In genomic region chr2:197248001-197248401, GRCh38 we compare ENCODE assay signal across 15 cellular contexts.
DNase-seq lines count a peak whose midpoint lies in the region; ATAC-seq and TF ChIP-seq lines count a peak whose summit lies in the region.
"Had no signal": no experiment of that assay in that cellular context is flagged by ENCODE, and none has a peak within 500 bp of the region (broad histone marks: within the 10 kb centered on the region; RNA-seq: fewer than 3 reads in every experiment).

No MANE protein-coding gene starts in this region.

- no peak for TF ChIP-seq POLR2A in Peyer's patch (IDR thresholded peaks at IDR 0.05)

- no peaks in the 10 kb centered on the region for H3K27me3 ChIP-seq in CD8-positive, alpha-beta memory T cell (ENCODE audit: insufficient read depth, low read length, poor library complexity, severe bottlenecking)
- no peaks in the 10 kb centered on the region for H3K27me3 ChIP-seq in naive thymus-derived CD4-positive, alpha-beta T cell (ENCODE audit: control insufficient read depth in 2 of 2, insufficient read depth in 2 of 2, low read length in 2 of 2)
- no peaks in the 10 kb centered on the region for H3K27me3 ChIP-seq in Peyer's patch
- H3K27me3 ChIP-seq: dorsolateral prefrontal cortex, upper lobe of left lung had no signal

- H3K4me3 ChIP-seq in CD8-positive, alpha-beta memory T cell (ENCODE audit: low read length): no peak overlapping the region
- H3K4me3 ChIP-seq in naive thymus-derived CD4-positive, alpha-beta T cell (ENCODE audit: low read length): no peak overlapping the region
- H3K4me3 ChIP-seq in Peyer's patch: no peak overlapping the region
- H3K4me3 ChIP-seq: dorsolateral prefrontal cortex, GM23338, upper lobe of left lung had no signal

- no peaks in the 10 kb centered on the region for H3K9me3 Mint-ChIP-seq in T-helper 2 cell treated with Interferon-gamma antibody and Interleukin-4, amounts not matched to agents 5 μg/mL and 100 μg/mL, for 36 hours
- H3K9me3 Mint-ChIP-seq in CD8-positive, alpha-beta memory T cell: no peaks in the 10 kb centered on the region
- no peaks in the 10 kb centered on the region for H3K9me3 Mint-ChIP-seq in activated CD8-positive, alpha-beta T cell treated with anti-CD3 and anti-CD28 coated beads, Interleukin-2, amount 10 ng/mL, durations not matched to agents 7 days and 5 days (ENCODE audit: insufficient read depth)
- H3K9me3 Mint-ChIP-seq in naive thymus-derived CD4-positive, alpha-beta T cell: peaks cover 0 to 4% (median 0%) of the 10 kb centered on the region in 11 donors
- H3K9me3 Mint-ChIP-seq: GM23338 had no signal

- peaks cover 43% of the 10 kb centered on the region for H3K36me3 Mint-ChIP-seq in T-helper 2 cell treated with Interferon-gamma antibody and Interleukin-4, amounts not matched to agents 5 μg/mL and 100 μg/mL, for 36 hours (ENCODE audit: low read depth)
- peaks cover 0 to 31% (median 9%) of the 10 kb centered on the region in 3 donors for H3K36me3 Mint-ChIP-seq in CD8-positive, alpha-beta memory T cell
- peaks cover 49% of the 10 kb centered on the region for H3K36me3 Mint-ChIP-seq in activated CD8-positive, alpha-beta T cell treated with anti-CD3 and anti-CD28 coated beads, Interleukin-2, amount 10 ng/mL, durations not matched to agents 7 days and 5 days (ENCODE audit: low read depth)
- H3K36me3 Mint-ChIP-seq in naive thymus-derived CD4-positive, alpha-beta T cell: peaks cover 7 to 46% (median 23%) of the 10 kb centered on the region in 5 donors

- no peaks in the 10 kb centered on the region for H3K27me3 Mint-ChIP-seq in T-helper 2 cell treated with Interferon-gamma antibody and Interleukin-4, amounts not matched to agents 5 μg/mL and 100 μg/mL, for 36 hours (ENCODE audit: low read depth)
- peaks cover 0 to 2% of the 10 kb centered on the region in 2 donors for H3K27me3 Mint-ChIP-seq in CD8-positive, alpha-beta memory T cell
- H3K27me3 Mint-ChIP-seq in activated CD8-positive, alpha-beta T cell treated with anti-CD3 and anti-CD28 coated beads, Interleukin-2, amount 10 ng/mL, durations not matched to agents 7 days and 5 days (ENCODE audit: low read depth): no peaks in the 10 kb centered on the region
- H3K27me3 Mint-ChIP-seq in naive thymus-derived CD4-positive, alpha-beta T cell: no peaks in the 10 kb centered on the region

- CTCF ChIA-PET in CD8-positive, alpha-beta memory T cell (lab: Charles Lee): interaction anchor here (1.0 to 1.6 kb wide), 3 partner anchors 38 to 58 kb away, joined by 3 read pairs; no protein-coding TSS in a partner anchor
- CTCF ChIA-PET in activated CD8-positive, alpha-beta T cell treated with anti-CD3 and anti-CD28 coated beads, Interleukin-2, amount 10 ng/mL, durations not matched to agents 7 days and 5 days (lab: Charles Lee): interaction anchor here (1.2 kb wide), 1 partner anchor 59 kb away, joined by 3 read pairs; no protein-coding TSS in a partner anchor
- CTCF ChIA-PET in naive thymus-derived CD4-positive, alpha-beta T cell (lab: Charles Lee): no interaction called here

- peaks cover 82% of the 10 kb centered on the region for H3K4me1 ChIP-seq in CD8-positive, alpha-beta memory T cell (ENCODE audit: insufficient read depth, low read length)
- H3K4me1 ChIP-seq in naive thymus-derived CD4-positive, alpha-beta T cell (ENCODE audit: control insufficient read depth in 2 of 2, insufficient read depth in 2 of 2, low read length in 2 of 2): peaks cover 61 to 79% of the 10 kb centered on the region in 2 donors
- H3K4me1 ChIP-seq in Peyer's patch: no peaks in the 10 kb centered on the region

- no peak for ATAC-seq in activated CD8-positive, alpha-beta T cell treated with anti-CD3 and anti-CD28 coated beads, Interleukin-2, amount 10 ng/mL, durations not matched to agents 7 days and 5 days
- ATAC-seq in naive thymus-derived CD4-positive, alpha-beta T cell: no peak
- ATAC-seq in GM18502 (IDR thresholded peaks at IDR 0.05; ENCODE audit: poor library complexity, unreplicated experiment): no peak
- ATAC-seq: GM23338 had no signal

- intact Hi-C loops in naive thymus-derived CD4-positive, alpha-beta T cell (cut with micrococcal nuclease): loop anchor here in 1 of 2 donors (1.0 kb wide), 1 partner anchor 8 kb away; no protein-coding TSS in a partner anchor

- no peak for DNase-seq in T-helper 2 cell treated with Interferon-gamma antibody and Interleukin-4, amounts not matched to agents 5 μg/mL and 100 μg/mL, for 36 hours (ENCODE audit: low spot score)
- DNase-seq in T-helper 2 cell: no peak
- DNase-seq in CD8-positive, alpha-beta memory T cell: no peak
- DNase-seq in activated CD8-positive, alpha-beta T cell treated with anti-CD3 and anti-CD28 coated beads, Interleukin-2, amount 10 ng/mL, durations not matched to agents 7 days and 5 days: peak; percentile 15
- DNase-seq in naive thymus-derived CD4-positive, alpha-beta T cell: no peak
- DNase-seq in Peyer's patch: no peak
- DNase-seq in NCI-H2107 (lab: John Stamatoyannopoulos, UW): no peak
- DNase-seq: islet precursor cell, NCI-H1417, NCI-H510A treated with DMSO at 0.1 percent for 48 hours had no signal

- no peak overlapping the region for H3K27ac ChIP-seq in CD8-positive, alpha-beta memory T cell (ENCODE audit: low read depth, low read length)
- peak overlapping the region; percentile 63 for H3K27ac ChIP-seq in naive thymus-derived CD4-positive, alpha-beta T cell (ENCODE audit: low read depth, low read length)
- H3K27ac ChIP-seq in Peyer's patch: no peak overlapping the region
- H3K27ac ChIP-seq: 22Rv1, dorsolateral prefrontal cortex, upper lobe of left lung had no signal

- no peak for TF ChIP-seq CTCF in Peyer's patch (IDR thresholded peaks at IDR 0.05)

- H3K36me3 ChIP-seq in CD8-positive, alpha-beta memory T cell (ENCODE audit: insufficient read depth, low read length): no peaks in the 10 kb centered on the region
- H3K36me3 ChIP-seq in naive thymus-derived CD4-positive, alpha-beta T cell (ENCODE audit: control insufficient read depth in 2 of 3, insufficient read depth in 3 of 3, low read length in 3 of 3): no peaks in the 10 kb centered on the region
- no peaks in the 10 kb centered on the region for H3K36me3 ChIP-seq in Peyer's patch
- H3K36me3 ChIP-seq: upper lobe of left lung had no signal

- POLR2A ChIA-PET in CD8-positive, alpha-beta memory T cell (lab: Charles Lee): interaction anchor here (0.6 to 1.2 kb wide), 2 partner anchors 17 to 59 kb away, joined by 5 to 13 read pairs; no protein-coding TSS in a partner anchor
- POLR2A ChIA-PET in activated CD8-positive, alpha-beta T cell treated with anti-CD3 and anti-CD28 coated beads, Interleukin-2, amount 10 ng/mL, durations not matched to agents 7 days and 5 days (lab: Charles Lee): interaction anchor here (0.6 to 2.0 kb wide), 4 partner anchors 8 to 61 kb away, joined by 3 to 14 read pairs (median 5); no protein-coding TSS in a partner anchor
- POLR2A ChIA-PET in naive thymus-derived CD4-positive, alpha-beta T cell (lab: Charles Lee): interaction anchor here (0.9 to 3.6 kb wide), 9 partner anchors 7 to 61 kb away, joined by 3 to 19 read pairs (median 4); no protein-coding TSS in a partner anchor

- H3K27ac Mint-ChIP-seq in T-helper 2 cell treated with Interferon-gamma antibody and Interleukin-4, amounts not matched to agents 5 μg/mL and 100 μg/mL, for 36 hours: peak overlapping the region; percentile 50
- H3K27ac Mint-ChIP-seq in CD8-positive, alpha-beta memory T cell: peak overlapping the region; percentile 26 to 96 (median 80)
- H3K27ac Mint-ChIP-seq in activated CD8-positive, alpha-beta T cell treated with anti-CD3 and anti-CD28 coated beads, Interleukin-2, amount 10 ng/mL, durations not matched to agents 7 days and 5 days: peak overlapping the region; percentile 5
- H3K27ac Mint-ChIP-seq in naive thymus-derived CD4-positive, alpha-beta T cell: peak overlapping the region; percentile 24 to 95 (median 82)
- H3K27ac Mint-ChIP-seq: GM23338 had no signal

- no peaks in the 10 kb centered on the region for H3K9me3 ChIP-seq in CD8-positive, alpha-beta memory T cell (ENCODE audit: low read length)
- no peaks in the 10 kb centered on the region for H3K9me3 ChIP-seq in naive thymus-derived CD4-positive, alpha-beta T cell (ENCODE audit: control insufficient read depth in 2 of 3, low read length in 3 of 3)
- no peaks in the 10 kb centered on the region for H3K9me3 ChIP-seq in Peyer's patch
- H3K9me3 ChIP-seq: upper lobe of left lung had no signal

- no peak overlapping the region for H3K4me3 Mint-ChIP-seq in T-helper 2 cell treated with Interferon-gamma antibody and Interleukin-4, amounts not matched to agents 5 μg/mL and 100 μg/mL, for 36 hours
- H3K4me3 Mint-ChIP-seq in CD8-positive, alpha-beta memory T cell: peak overlapping the region in 4 of 7 donors; percentile 17 to 60 (median 47)
- no peak overlapping the region for H3K4me3 Mint-ChIP-seq in activated CD8-positive, alpha-beta T cell treated with anti-CD3 and anti-CD28 coated beads, Interleukin-2, amount 10 ng/mL, durations not matched to agents 7 days and 5 days
- H3K4me3 Mint-ChIP-seq in naive thymus-derived CD4-positive, alpha-beta T cell: peak overlapping the region; percentile 4 to 71 (median 48)
- H3K4me3 Mint-ChIP-seq: GM23338 had no signal

- H3K4me1 Mint-ChIP-seq in T-helper 2 cell treated with Interferon-gamma antibody and Interleukin-4, amounts not matched to agents 5 μg/mL and 100 μg/mL, for 36 hours (ENCODE audit: low read depth): peaks cover 65% of the 10 kb centered on the region
- peaks cover 73 to 95% (median 94%) of the 10 kb centered on the region in 3 donors for H3K4me1 Mint-ChIP-seq in CD8-positive, alpha-beta memory T cell
- peaks cover 74% of the 10 kb centered on the region for H3K4me1 Mint-ChIP-seq in activated CD8-positive, alpha-beta T cell treated with anti-CD3 and anti-CD28 coated beads, Interleukin-2, amount 10 ng/mL, durations not matched to agents 7 days and 5 days (ENCODE audit: low read depth)
- H3K4me1 Mint-ChIP-seq in naive thymus-derived CD4-positive, alpha-beta T cell: peaks cover 48 to 99% (median 89%) of the 10 kb centered on the region in 7 donors
- H3K4me1 Mint-ChIP-seq: GM23338 had no signal

Comparison
In these comparisons a context has a peak if more than half of its experiments do, and no peak if none do; other contexts are left out.
1. H3K27ac Mint-ChIP-seq: peak in every context shown above with its lines; median percentile 82 in naive thymus-derived CD4-positive, alpha-beta T cell; 80 in CD8-positive, alpha-beta memory T cell; 50 in T-helper 2 cell treated with Interferon-gamma antibody and Interleukin-4, amounts not matched to agents 5 μg/mL and 100 μg/mL, for 36 hours; 5 in activated CD8-positive, alpha-beta T cell treated with anti-CD3 and anti-CD28 coated beads, Interleukin-2, amount 10 ng/mL, durations not matched to agents 7 days and 5 days.
2. H3K4me3 Mint-ChIP-seq: peak in CD8-positive, alpha-beta memory T cell (4 of 7) and naive thymus-derived CD4-positive, alpha-beta T cell (10 of 10); none in T-helper 2 cell treated with Interferon-gamma antibody and Interleukin-4, amounts not matched to agents 5 μg/mL and 100 μg/mL, for 36 hours (single experiment) and activated CD8-positive, alpha-beta T cell treated with anti-CD3 and anti-CD28 coated beads, Interleukin-2, amount 10 ng/mL, durations not matched to agents 7 days and 5 days (single experiment).